9 cellular contexts compared by ENCODE assay signal in the genomic region with DNA sequence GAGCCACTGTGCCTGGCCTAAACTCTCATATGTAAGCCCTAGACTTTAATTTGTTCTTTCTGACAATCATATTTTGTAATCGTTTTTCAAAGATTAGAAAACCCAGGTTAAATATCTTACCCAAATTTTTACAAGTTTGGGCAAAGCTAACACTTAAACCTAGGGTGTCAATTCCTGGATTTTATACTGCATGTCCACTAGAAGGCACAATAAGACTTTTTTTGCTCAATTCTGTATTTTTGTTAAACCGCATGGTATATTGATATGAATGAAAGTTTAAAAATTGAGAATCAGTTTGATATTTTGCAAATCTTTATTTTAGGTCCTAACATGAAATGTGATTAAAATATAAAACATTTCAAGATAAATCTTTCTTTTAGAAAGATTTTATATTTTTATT. TPM values are rescaled to one million over a fixed set of nuclear protein-coding genes. Genes with fewer than 3 reads are reported as not detected.
DNase-seq lines count a peak whose midpoint lies in the region; ATAC-seq and TF ChIP-seq lines count a peak whose summit lies in the region.
"Had no signal": no experiment of that assay in that cellular context is flagged by ENCODE, and none has a peak within 500 bp of the region (broad histone marks: within the 10 kb centered on the region; RNA-seq: fewer than 3 reads in every experiment).

No MANE protein-coding gene starts in this region.

- no peak overlapping the region for H3K27ac Mint-ChIP-seq in activated CD8-positive, alpha-beta T cell treated with anti-CD3 and anti-CD28 coated beads for 36 hours
- H3K27ac Mint-ChIP-seq in T-helper 17 cell: no peak overlapping the region
- H3K27ac Mint-ChIP-seq: memory B cell had no signal

- POLR2A ChIA-PET in activated CD8-positive, alpha-beta T cell treated with anti-CD3 and anti-CD28 coated beads for 36 hours (lab: Charles Lee): no interaction called here

- peaks cover 17% of the 10 kb centered on the region for H3K36me3 Mint-ChIP-seq in activated CD8-positive, alpha-beta T cell treated with anti-CD3 and anti-CD28 coated beads for 36 hours (ENCODE audit: low read depth)
- H3K36me3 Mint-ChIP-seq in T-helper 17 cell (ENCODE audit: low read depth): peaks cover 7% of the 10 kb centered on the region

- intact Hi-C loops in activated CD8-positive, alpha-beta T cell treated with anti-CD3 and anti-CD28 coated beads for 36 hours (cut with micrococcal nuclease): no loop called here
- intact Hi-C loops in lower lobe of right lung (cut with DNase I): no loop called here

- no peaks in the 10 kb centered on the region for H3K4me1 Mint-ChIP-seq in activated CD8-positive, alpha-beta T cell treated with anti-CD3 and anti-CD28 coated beads for 36 hours (ENCODE audit: low read depth)
- no peaks in the 10 kb centered on the region for H3K4me1 Mint-ChIP-seq in T-helper 17 cell
- H3K4me1 Mint-ChIP-seq: memory B cell had no signal

- H3K9me3 ChIP-seq in lower lobe of right lung: no peaks in the 10 kb centered on the region
- H3K9me3 ChIP-seq in T-helper 17 cell (ENCODE audit: control insufficient read depth, low read length, poor library complexity, severe bottlenecking): no peaks in the 10 kb centered on the region

- no peaks in the 10 kb centered on the region for H3K27me3 ChIP-seq in lower lobe of right lung (ENCODE audit: low read depth)

- CTCF ChIA-PET in activated CD8-positive, alpha-beta T cell treated with anti-CD3 and anti-CD28 coated beads for 36 hours (lab: Charles Lee): interaction anchor here (1.0 to 2.0 kb wide), 6 partner anchors 14 to 190 kb away, joined by 3 to 16 read pairs (median 4); no protein-coding TSS in a partner anchor

- no peak overlapping the region for H3K27ac ChIP-seq in lower lobe of right lung

- H3K4me3 ChIP-seq in lower lobe of right lung: no peak overlapping the region

- no peaks in the 10 kb centered on the region for H3K9me3 Mint-ChIP-seq in activated CD8-positive, alpha-beta T cell treated with anti-CD3 and anti-CD28 coated beads for 36 hours
- H3K9me3 Mint-ChIP-seq: memory B cell had no signal

- H3K4me3 Mint-ChIP-seq in activated CD8-positive, alpha-beta T cell treated with anti-CD3 and anti-CD28 coated beads for 36 hours: no peak overlapping the region
- no peak overlapping the region for H3K4me3 Mint-ChIP-seq in T-helper 17 cell
- H3K4me3 Mint-ChIP-seq: memory B cell had no signal

- DNase-seq in DMS53 (lab: John Stamatoyannopoulos, UW) (peak; percentile 59), M059J (ENCODE audit: low read depth) (peak; percentile 6), lower lobe of right lung (no peak), T-helper 1 cell (no peak), putamen (ENCODE audit: low spot score) (no peak), T-helper 17 cell (no peak)
- no peak for DNase-seq in activated CD8-positive, alpha-beta T cell treated with anti-CD3 and anti-CD28 coated beads for 36 hours
- DNase-seq in activated naive CD4-positive, alpha-beta T cell (lab: John Stamatoyannopoulos, UW): no peak

- peaks cover 78% of the 10 kb centered on the region for H3K36me3 ChIP-seq in lower lobe of right lung

- TF ChIP-seq CTCF in activated CD8-positive, alpha-beta T cell treated with anti-CD3 and anti-CD28 coated beads for 36 hours (IDR thresholded peaks at IDR 0.05): peak; percentile 45
- TF ChIP-seq CTCF in lower lobe of right lung (IDR thresholded peaks at IDR 0.05): peak; percentile 22

- ATAC-seq in activated CD8-positive, alpha-beta T cell treated with anti-CD3 and anti-CD28 coated beads for 36 hours: no peak
- ATAC-seq in lower lobe of right lung (no peak), T-helper 17 cell (no peak)

- no peaks in the 10 kb centered on the region for H3K4me1 ChIP-seq in lower lobe of right lung

- H3K27me3 Mint-ChIP-seq in activated CD8-positive, alpha-beta T cell treated with anti-CD3 and anti-CD28 coated beads for 36 hours: no peaks in the 10 kb centered on the region
- no peaks in the 10 kb centered on the region for H3K27me3 Mint-ChIP-seq in T-helper 17 cell
- H3K27me3 Mint-ChIP-seq: memory B cell had no signal

RNA-seq across cellular contexts. Expression of a gene that starts 29.3 kb away (rescaled TPM):
- total RNA-seq in M059J (2014; rRNA removed; shearing (Covaris generic)): 2.4 and 6.1 TPM in 2 replicates
- total RNA-seq in activated CD8-positive, alpha-beta T cell treated with anti-CD3 and anti-CD28 coated beads for 36 hours: 10 to 100 TPM; 14.8 to 17.0 TPM
- 22.4 TPM for total RNA-seq in lower lobe of right lung
- 10 to 100 TPM; 12.4 to 15.0 TPM for total RNA-seq in T-helper 17 cell

RNA-seq across cellular contexts. Expression of a gene that starts 56.3 kb away (rescaled TPM):
- 36.5 and 69.8 TPM in 2 replicates for total RNA-seq in M059J (2014; rRNA removed; shearing (Covaris generic))
- total RNA-seq in activated CD8-positive, alpha-beta T cell treated with anti-CD3 and anti-CD28 coated beads for 36 hours: 10 to 100 TPM; 55.5 to 56.6 TPM
- total RNA-seq in lower lobe of right lung: 55.5 TPM
- total RNA-seq in T-helper 17 cell: 100 to 1,000 TPM; 104 to 113 TPM

Comparison
In these comparisons a context has a peak if more than half of its experiments do, and no peak if none do; other contexts are left out.
1. DNase-seq: peak in DMS53 (single experiment) and M059J (single experiment); none in activated CD8-positive, alpha-beta T cell treated with anti-CD3 and anti-CD28 coated beads for 36 hours (single experiment), lower lobe of right lung (single experiment), T-helper 1 cell (0 of 5), putamen (single experiment), activated naive CD4-positive, alpha-beta T cell (0 of 4) and T-helper 17 cell (0 of 3).